8 cellular contexts compared by ENCODE assay signal in genomic region chr12:6461401-6462233, GRCh38. TPM values are rescaled to one million over a fixed set of nuclear protein-coding genes. Genes with fewer than 3 reads are reported as not detected.
DNase-seq lines count a peak whose midpoint lies in the region; ATAC-seq lines count a peak whose summit lies in the region.

No MANE protein-coding gene starts in this region.

- DNase-seq in OCI-M1 (lab: John Stamatoyannopoulos, UW) (peak; percentile 32), left lobe of liver (ENCODE audit: low spot score) (no peak), NCI-H510A treated with DMSO at 0.1 percent for 48 hours (lab: John Stamatoyannopoulos, UW) (no peak)
- peak; percentile 75 for DNase-seq in activated effector memory CD4-positive, alpha-beta T cell treated with Interleukin-2 at 50 U/mL for 16 hours
- peak; percentile 74 for DNase-seq in stimulated activated CD8-positive, alpha-beta memory T cell treated with anti-CD3 and anti-CD28 coated beads, Interleukin-7, amount 100 ng/mL, for 4 hours (ENCODE audit: low read depth in 2 of 2)

- peak overlapping the region; percentile 6; the same call in 1 of the 2 replicates for H3K4me3 ChIP-seq in GM08714 (ENCODE audit: low read length)

- ATAC-seq in HG02610 (IDR thresholded peaks at IDR 0.05; ENCODE audit: unreplicated experiment) (peak; percentile 77), left lobe of liver (peak; percentile 20), HG02970 (IDR thresholded peaks at IDR 0.05; ENCODE audit: low FRiP score, unreplicated experiment) (no peak)

RNA-seq across cellular contexts. Expression of gene VAMP1, which starts 8.9 kb away (rescaled TPM):
- total RNA-seq in left lobe of liver = 6.1 TPM

RNA-seq across cellular contexts. Expression of gene TAPBPL, which starts 9.8 kb away (rescaled TPM):
- 15.8 TPM for total RNA-seq in left lobe of liver

RNA-seq across cellular contexts. Expression of gene CD27, which starts 16.9 kb away (rescaled TPM):
- total RNA-seq in left lobe of liver = 0.58 TPM

RNA-seq across cellular contexts. Expression of gene MRPL51, which starts 31.4 kb away (rescaled TPM):
- total RNA-seq in left lobe of liver = 84.1 TPM

RNA-seq across cellular contexts. Expression of gene NCAPD2, which starts 32.3 kb away (rescaled TPM):
- 9.0 TPM for total RNA-seq in left lobe of liver

Comparison
In these comparisons a context has a peak if more than half of its experiments do, and no peak if none do; other contexts are left out.
1. DNase-seq: peak in OCI-M1 (single experiment), activated effector memory CD4-positive, alpha-beta T cell treated with Interleukin-2 at 50 U/mL for 16 hours (single experiment) and stimulated activated CD8-positive, alpha-beta memory T cell treated with anti-CD3 and anti-CD28 coated beads, Interleukin-7, amount 100 ng/mL, for 4 hours (2 of 2); none in left lobe of liver (single experiment) and NCI-H510A treated with DMSO at 0.1 percent for 48 hours (single experiment).